ENCODE assay signal across 26 cellular contexts in the genomic region with DNA sequence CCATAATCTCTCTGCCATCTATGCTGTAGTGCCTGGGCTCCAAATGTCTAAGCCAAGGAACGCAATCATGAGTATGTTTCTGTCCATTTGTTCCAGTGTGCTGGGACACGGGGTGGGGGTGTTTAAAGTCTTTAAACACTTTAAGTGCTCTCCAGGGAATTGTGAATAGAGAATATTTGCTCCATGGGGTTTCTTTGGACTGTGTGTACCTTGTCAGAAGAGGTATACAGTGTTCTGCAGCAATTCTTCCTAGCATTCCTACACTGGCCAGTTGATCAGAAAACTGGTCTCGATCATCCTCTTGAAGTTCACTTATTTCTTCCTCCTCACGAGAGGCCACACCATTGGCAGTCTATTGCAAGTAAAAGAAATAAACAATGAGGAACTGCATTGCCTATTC.
"Had no signal": no experiment of that assay in that cellular context is flagged by ENCODE, and none has a peak within 500 bp of the region (broad histone marks: within the 10 kb centered on the region; RNA-seq: fewer than 3 reads in every experiment).

No MANE protein-coding gene starts in this region.

- H3K36me3 ChIP-seq: colonic mucosa had no signal

- H3K4me3 ChIP-seq: colonic mucosa, esophagus squamous epithelium, gastroesophageal sphincter, heart left ventricle, hepatocyte, lung had no signal

- H3K4me1 ChIP-seq: colonic mucosa had no signal

- ATAC-seq: effector memory CD8-positive, alpha-beta T cell; esophagus mucosa; gastroesophageal sphincter; heart left ventricle; left colon; left lobe of liver; left ventricle myocardium superior had no signal

- H3K27me3 ChIP-seq: colonic mucosa, esophagus squamous epithelium, gastroesophageal sphincter, heart left ventricle, hepatocyte had no signal

- H3K9me3 ChIP-seq: colonic mucosa, esophagus squamous epithelium, gastroesophageal sphincter, heart left ventricle had no signal

- DNase-seq: colonic mucosa; cortex of kidney; effector CD8-positive, alpha-beta T cell; effector memory CD8-positive, alpha-beta T cell; endodermal cell; erythroblast; esophagus squamous epithelium; foreskin fibroblast; foreskin melanocyte; heart left ventricle; hypothalamus; immature natural killer cell; islet precursor cell; kidney; kidney glomerular epithelial cell; left colon; left ventricle myocardium superior; mammary epithelial cell; mesendoderm; midbrain had no signal

- H3K27ac ChIP-seq: colonic mucosa, epithelial cell of prostate, esophagus squamous epithelium, gastroesophageal sphincter, heart left ventricle, hepatocyte had no signal
